In genomic region chr16:66377327-66377723, GRCh38 we compare ENCODE assay signal across 1 cellular context.
TF ChIP-seq lines count a peak whose summit lies in the region.

No MANE protein-coding gene starts in this region.

TF ChIP-seq in liver, 16 proteins besides CTCF, POLR2A, EP300 and RAD21:
- TF ChIP-seq REST (IDR thresholded peaks at IDR 0.05), result no peak
- TF ChIP-seq SP1 (IDR thresholded peaks at IDR 0.05), result no peak
- TF ChIP-seq YY1 (IDR thresholded peaks at IDR 0.05), result no peak
- peak; percentile 41 for TF ChIP-seq NR2F2 (IDR thresholded peaks at IDR 0.05)
- no peak for TF ChIP-seq MAX (IDR thresholded peaks at IDR 0.05)
- TF ChIP-seq FOXA2 (IDR thresholded peaks at IDR 0.05), result no peak
- TF ChIP-seq HNF4G (IDR thresholded peaks at IDR 0.05), result no peak
- TF ChIP-seq FOXA1 (IDR thresholded peaks at IDR 0.05), result no peak
